Comparison of ENCODE assay signal across 14 cellular contexts in the genomic region with DNA sequence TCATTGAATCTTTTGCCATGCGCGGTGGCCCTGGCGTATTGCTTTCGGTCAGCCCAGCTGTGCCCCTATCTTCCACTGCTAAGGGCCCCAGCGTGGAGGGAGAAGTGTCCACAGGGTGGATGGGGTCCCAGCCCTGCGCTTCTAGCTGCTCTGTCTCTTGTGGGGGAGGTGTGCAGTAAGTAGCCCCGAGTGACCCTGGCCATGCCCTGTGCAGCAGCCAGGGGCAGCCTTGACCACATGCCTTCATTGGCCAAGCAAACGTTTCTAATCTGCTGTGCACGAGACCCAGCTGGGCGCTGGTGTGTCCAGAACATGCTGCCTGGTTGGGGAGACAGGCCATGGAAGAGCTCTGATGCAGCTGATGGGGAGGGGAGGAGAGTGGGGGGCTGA. TPM values are rescaled to one million over a fixed set of nuclear protein-coding genes. Genes with fewer than 3 reads are reported as not detected.
DNase-seq lines count a peak whose midpoint lies in the region; TF ChIP-seq lines count a peak whose summit lies in the region.
"Had no signal": no experiment of that assay in that cellular context is flagged by ENCODE, and none has a peak within 500 bp of the region (broad histone marks: within the 10 kb centered on the region; RNA-seq: fewer than 3 reads in every experiment).

No MANE protein-coding gene starts in this region.

- H3K56ac ChIP-seq in H9 (ENCODE audit: insufficient read length, low read depth, low read length), result no peak overlapping the region

- H2BK120ac ChIP-seq in H9 (ENCODE audit: low read depth, low read length, poor library complexity, severe bottlenecking), result no peak overlapping the region

- H3K4ac ChIP-seq in H9 (ENCODE audit: low read depth, low read length), result no peak overlapping the region

- no peak overlapping the region for H3T11ph ChIP-seq in H9 (ENCODE audit: low read length)

- no peaks in the 10 kb centered on the region for H4K20me1 ChIP-seq in H9 (ENCODE audit: control insufficient read depth, insufficient read depth, insufficient read length)

- no peak overlapping the region for H2AK5ac ChIP-seq in H9 (ENCODE audit: insufficient read length, low read length)

- no peaks in the 10 kb centered on the region for H3K23me2 ChIP-seq in H9 (ENCODE audit: insufficient read length, low read depth, low read length, poor library complexity, severe bottlenecking)

- no peak overlapping the region for H3K27ac ChIP-seq in CD4-positive, alpha-beta memory T cell (ENCODE audit: low read depth, low read length)
- no peak overlapping the region for H3K27ac ChIP-seq in H9 (ENCODE audit: insufficient read length, low read depth, low read length)
- no peak overlapping the region for H3K27ac ChIP-seq in endodermal cell (ENCODE audit: low read depth, low read length)
- H3K27ac ChIP-seq in prostate gland, result no peak overlapping the region
- H3K27ac ChIP-seq: HL-60 had no signal

- no peak overlapping the region for H3K9ac ChIP-seq in H9 (ENCODE audit: extremely low read depth, insufficient read length, low read length)
- no peak overlapping the region for H3K9ac ChIP-seq in endodermal cell (ENCODE audit: extremely low read depth, low read length, poor library complexity, severe bottlenecking)

- peaks cover 52% of the 10 kb centered on the region for H3K4me1 ChIP-seq in CD4-positive, alpha-beta memory T cell (ENCODE audit: insufficient read depth, low read length)
- H3K4me1 ChIP-seq in H9 (ENCODE audit: insufficient read depth, low read length), result no peaks in the 10 kb centered on the region; the same call in 1 of the 2 replicates
- H3K4me1 ChIP-seq in endodermal cell (ENCODE audit: control insufficient read depth, insufficient read depth, low read length), result peaks cover 5% of the 10 kb centered on the region
- no peaks in the 10 kb centered on the region for H3K4me1 ChIP-seq in prostate gland (replicated peaks)

- no peak overlapping the region for H2BK15ac ChIP-seq in H9 (ENCODE audit: low read depth, low read length)

- H3K4me1 Mint-ChIP-seq in CD4-positive, alpha-beta memory T cell, result peaks cover 36 to 81% (median 58%) of the 10 kb centered on the region in 4 donors
- peaks cover 22 to 23% of the 10 kb centered on the region in 2 experiments for H3K4me1 Mint-ChIP-seq in H9
- peaks cover 23% of the 10 kb centered on the region for H3K4me1 Mint-ChIP-seq in endodermal cell
- H3K4me1 Mint-ChIP-seq in nephron progenitor cell, result peaks cover 27% of the 10 kb centered on the region

- H2BK5ac ChIP-seq in H9 (ENCODE audit: insufficient read length, low read length), result no peak overlapping the region

- POLR2A ChIA-PET in CD4-positive, alpha-beta memory T cell (lab: Charles Lee; ENCODE audit: partially characterized antibody), result interaction anchor here (0.9 kb wide), 1 partner anchor 14 kb away, joined by 3 read pairs; no protein-coding TSS in a partner anchor

- H2BK20ac ChIP-seq in H9 (ENCODE audit: low read depth, low read length, poor library complexity, severe bottlenecking), result no peak overlapping the region

- H4K91ac ChIP-seq in H9 (ENCODE audit: insufficient read length, low read depth, low read length), result no peak overlapping the region

- H3K36me3 Mint-ChIP-seq in CD4-positive, alpha-beta memory T cell, result peaks cover 37 to 38% of the 10 kb centered on the region in 2 donors
- peaks cover 24 to 31% (median 26%) of the 10 kb centered on the region in 3 experiments for H3K36me3 Mint-ChIP-seq in H9 (ENCODE audit: insufficient read depth in 1 of 3, low read depth in 3 of 3)
- H3K36me3 Mint-ChIP-seq in endodermal cell (ENCODE audit: low read depth), result peaks cover 54% of the 10 kb centered on the region
- H3K36me3 Mint-ChIP-seq in nephron progenitor cell (ENCODE audit: low read depth), result peaks cover 50% of the 10 kb centered on the region

- H3K9me3 Mint-ChIP-seq in CD4-positive, alpha-beta memory T cell, result no peaks in the 10 kb centered on the region
- H3K9me3 Mint-ChIP-seq in H9 (no peaks in the 10 kb centered on the region; a peak in 2 of 5 replicates), endodermal cell (peaks cover 6% of the 10 kb centered on the region), nephron progenitor cell (peaks cover 25% of the 10 kb centered on the region)

- intact Hi-C loops in CD4-positive, alpha-beta memory T cell (cut with micrococcal nuclease), result no loop called here
- intact Hi-C loops in prostate gland (cut with DNase I), result no loop called here

- H3K27ac Mint-ChIP-seq in CD4-positive, alpha-beta memory T cell, result peak overlapping the region in 5 of 7 donors; percentile 42 to 78 (median 46)
- H3K27ac Mint-ChIP-seq in H9 (peak overlapping the region; percentile 10 to 86 (median 42); a peak in 5 of 7 replicates), endodermal cell (peak overlapping the region; percentile 88), nephron progenitor cell (peak overlapping the region; percentile 55)

- H3K9me3 ChIP-seq in CD4-positive, alpha-beta memory T cell (ENCODE audit: control insufficient read depth in 1 of 2, low read length in 2 of 2), result no peaks in the 10 kb centered on the region
- H3K9me3 ChIP-seq in H9 (ENCODE audit: control insufficient read depth, low read depth, low read length), result no peaks in the 10 kb centered on the region
- peaks cover 9% of the 10 kb centered on the region for H3K9me3 ChIP-seq in endodermal cell (ENCODE audit: control insufficient read depth, low read length)
- no peaks in the 10 kb centered on the region for H3K9me3 ChIP-seq in prostate gland

- H2BK12ac ChIP-seq in H9 (ENCODE audit: insufficient read length, low read depth, low read length), result no peak overlapping the region

- H2AFZ ChIP-seq in H9 (ENCODE audit: low read length), result no peak overlapping the region

- H3K23ac ChIP-seq in H9 (ENCODE audit: insufficient read length, low read depth, low read length), result no peak overlapping the region

- H3K27me3 Mint-ChIP-seq in CD4-positive, alpha-beta memory T cell, result no peaks in the 10 kb centered on the region
- H3K27me3 Mint-ChIP-seq in H9 (ENCODE audit: low read depth) (no peaks in the 10 kb centered on the region), endodermal cell (ENCODE audit: insufficient read depth) (no peaks in the 10 kb centered on the region), nephron progenitor cell (ENCODE audit: low read depth, poor library complexity) (peaks cover 5% of the 10 kb centered on the region)

- no peak overlapping the region for H3K4me2 ChIP-seq in H9 (ENCODE audit: insufficient read depth, insufficient read length, low read length)

- no peak overlapping the region for H3K18ac ChIP-seq in H9 (ENCODE audit: insufficient read length, low read depth, low read length)

- TF ChIP-seq POLR2A in prostate gland (IDR thresholded peaks at IDR 0.05), result no peak

- no peak for DNase-seq in CD4-positive, alpha-beta memory T cell
- DNase-seq in H9 (no peak), endodermal cell (no peak), nephron progenitor cell (no peak), prostate gland (ENCODE audit: low spot score) (no peak), superior temporal gyrus (ENCODE audit: extremely low spot score) (no peak)
- DNase-seq in activated CD4-positive, CD25-positive, alpha-beta regulatory T cell (lab: John Stamatoyannopoulos, UW), result no peak
- DNase-seq: AML-193, GOT3, KG1, NCI-H1092 treated with DMSO at 0.1 percent for 48 hours, NCI-H1694, NCI-H69 had no signal

- no CpG with 5 or more reads among the region's 10 CpGs for WGBS in H9 (ENCODE audit: extremely low coverage, insufficient read length, low lambda C conversion rate)
- WGBS in endodermal cell (ENCODE audit: insufficient coverage in 1 of 2, insufficient read length in 1 of 2), 2 experiments, result 91 to 93% methylated on average over 5 to 10 of the region's 10 CpGs
- WGBS in prostate gland, result 86% methylated on average over 10 of the region's 10 CpGs

- TF ChIP-seq CTCF in H9 (conservative IDR thresholded peaks at IDR 0.05) (no peak), endodermal cell (conservative IDR thresholded peaks at IDR 0.05) (peak; percentile 16), nephron progenitor cell (IDR thresholded peaks at IDR 0.05) (no peak), prostate gland (IDR thresholded peaks at IDR 0.05) (no peak)

- H3K27me3 ChIP-seq in CD4-positive, alpha-beta memory T cell (ENCODE audit: insufficient read depth, low read length), result no peaks in the 10 kb centered on the region
- H3K27me3 ChIP-seq in H9 (ENCODE audit: insufficient read depth, low read length), result no peaks in the 10 kb centered on the region
- H3K27me3 ChIP-seq in endodermal cell (ENCODE audit: control insufficient read depth, insufficient read depth, low read length, poor library complexity, severe bottlenecking), result no peaks in the 10 kb centered on the region
- H3K27me3 ChIP-seq in prostate gland (replicated peaks; ENCODE audit: insufficient read depth), result no peaks in the 10 kb centered on the region

- CTCF ChIA-PET in CD4-positive, alpha-beta memory T cell (lab: Charles Lee; ENCODE audit: partially characterized antibody), result no interaction called here

- H3K4me3 ChIP-seq in CD4-positive, alpha-beta memory T cell (ENCODE audit: low read length in 2 of 2), result no peak overlapping the region
- H3K4me3 ChIP-seq in endodermal cell (ENCODE audit: low read length) (no peak overlapping the region), prostate gland (no peak overlapping the region)

- peak overlapping the region in 3 of 8 donors; percentile 8 to 29 (median 20) for H3K4me3 Mint-ChIP-seq in CD4-positive, alpha-beta memory T cell
- H3K4me3 Mint-ChIP-seq in H9 (no peak overlapping the region), endodermal cell (no peak overlapping the region), nephron progenitor cell (no peak overlapping the region)

- no peak overlapping the region for H4K8ac ChIP-seq in H9 (replicated peaks; ENCODE audit: insufficient read length, low read depth, low read length)

- no peak overlapping the region for H4K5ac ChIP-seq in H9 (ENCODE audit: insufficient read length, low read depth, low read length)

- peaks cover 25% of the 10 kb centered on the region for H3K36me3 ChIP-seq in CD4-positive, alpha-beta memory T cell (ENCODE audit: insufficient read depth, low read length)
- H3K36me3 ChIP-seq in endodermal cell (ENCODE audit: control insufficient read depth, insufficient read depth, low read length) (peaks cover 12% of the 10 kb centered on the region), prostate gland (no peaks in the 10 kb centered on the region)

- H3K79me2 ChIP-seq in H9 (ENCODE audit: insufficient read depth, low read length), result peaks cover 2% of the 10 kb centered on the region; the same call in 1 of the 2 replicates

- no peak overlapping the region for H3K14ac ChIP-seq in H9 (ENCODE audit: insufficient read depth, low read length)

- H3K79me1 ChIP-seq in H9 (ENCODE audit: insufficient read depth, low read depth, low read length, poor library complexity, severe bottlenecking), result peaks cover 3% of the 10 kb centered on the region

RNA-seq across cellular contexts. Expression of gene TMEM181, which starts 13.6 kb away (rescaled TPM):
- 10 to 100 TPM; 26.1 to 28.0 TPM for total RNA-seq in CD4-positive, alpha-beta memory T cell
- 1 to 10 TPM; 4.3 to 8.1 TPM for polyA plus RNA-seq in CD4-positive, alpha-beta memory T cell
- total RNA-seq in H9 (2021) (23.7 and 24.4 TPM in 2 replicates), endodermal cell (10 to 100 TPM; 21.2 to 21.8 TPM), prostate gland (10 to 100 TPM; 26.0 to 67.9 TPM)
- 20.7 TPM for polyA plus RNA-seq in endodermal cell (2013, experiment 1 of 2)
- polyA plus RNA-seq in endodermal cell (2013, experiment 2 of 2), result 18.7 TPM
